Comparison of ENCODE assay signal across 8 cellular contexts in the genomic region with DNA sequence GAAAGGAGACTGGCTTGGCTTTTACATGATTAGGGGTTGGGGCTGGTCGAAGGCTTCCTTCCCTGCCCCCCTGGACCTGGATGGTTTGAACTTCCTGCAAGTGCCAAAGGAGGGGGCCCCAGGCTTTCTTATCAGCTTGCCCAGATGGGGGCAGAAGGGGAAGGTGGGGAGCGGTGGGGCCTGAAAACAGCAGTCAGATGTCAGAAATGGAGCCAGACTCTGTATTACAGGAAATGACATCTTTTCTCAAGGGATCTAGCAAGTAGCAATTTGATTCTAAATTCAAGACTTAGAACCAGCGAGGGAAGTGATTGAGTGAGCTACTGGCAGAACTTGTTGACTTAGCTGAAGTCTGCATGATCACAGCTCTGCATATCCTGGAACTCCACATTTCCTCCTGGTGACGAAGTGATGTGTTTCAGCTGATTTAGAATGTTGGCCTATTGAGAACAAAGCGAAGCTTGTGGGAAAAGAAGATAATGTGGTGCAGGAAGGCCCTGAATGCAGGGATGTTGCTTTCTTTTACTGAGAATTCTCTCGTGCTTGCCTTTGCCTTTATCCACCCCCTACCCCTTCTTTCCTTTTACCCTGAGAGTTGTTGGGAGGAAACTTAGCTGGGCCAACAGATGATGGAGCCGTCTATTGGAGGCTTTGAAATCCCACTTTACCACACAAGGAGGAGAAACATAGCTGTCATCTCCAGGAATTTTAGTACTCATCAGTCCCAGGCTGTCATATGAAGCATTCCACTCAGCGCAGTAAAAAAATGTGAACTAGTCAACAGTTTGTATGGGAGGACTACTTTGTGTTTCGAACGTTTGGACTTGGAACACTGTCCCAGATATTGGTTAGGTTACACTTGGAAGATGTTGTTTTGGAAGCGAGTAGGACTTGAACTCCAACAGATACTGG. TPM values are rescaled to one million over a fixed set of nuclear protein-coding genes. Genes with fewer than 3 reads are reported as not detected.
DNase-seq lines count a peak whose midpoint lies in the region; ATAC-seq and TF ChIP-seq lines count a peak whose summit lies in the region.

No MANE protein-coding gene starts in this region.

- peaks cover 6% of the 10 kb centered on the region for H4K20me1 ChIP-seq in SU-DHL-6 (ENCODE audit: low read depth, low read length)

- no peaks in the 10 kb centered on the region for H3K9me3 ChIP-seq in SU-DHL-6 (ENCODE audit: insufficient read depth, low read length)
- H3K9me3 ChIP-seq in sigmoid colon, result no peaks in the 10 kb centered on the region

- POLR2A ChIA-PET in activated CD4-positive, alpha-beta T cell treated with anti-CD3 and anti-CD28 coated beads for 36 hours (lab: Charles Lee), result interaction anchor here (0.7 kb wide), 1 partner anchor 30 kb away, joined by 5 read pairs; no protein-coding TSS in a partner anchor

- TF ChIP-seq POLR2A in sigmoid colon (IDR thresholded peaks at IDR 0.05), result no peak

- H3K27me3 ChIP-seq in SU-DHL-6 (ENCODE audit: low read length) (no peaks in the 10 kb centered on the region), sigmoid colon (no peaks in the 10 kb centered on the region)

- WGBS in sigmoid colon, 2 donors, result 53 to 78% methylated on average over 11 of the region's 11 CpGs

- CTCF ChIA-PET in activated CD4-positive, alpha-beta T cell treated with anti-CD3 and anti-CD28 coated beads for 36 hours (lab: Charles Lee), result interaction anchor here (0.5 to 0.9 kb wide), 4 partner anchors 19 to 260 kb away, joined by 3 read pairs; no protein-coding TSS in a partner anchor

- peaks cover 22% of the 10 kb centered on the region for H3K79me2 ChIP-seq in SU-DHL-6 (ENCODE audit: insufficient read depth, low read length)

- peaks cover 0 to 57% (median 39%) of the 10 kb centered on the region in 4 donors for H3K4me1 ChIP-seq in sigmoid colon

- intact Hi-C loops in activated CD4-positive, alpha-beta T cell treated with anti-CD3 and anti-CD28 coated beads for 36 hours (cut with DNase I, micrococcal nuclease), result loop anchor here (1.0 to 5.0 kb wide), 3 partner anchors 33 to 39 kb away; no protein-coding TSS in a partner anchor
- intact Hi-C loops in sigmoid colon (cut with DNase I), result no loop called here

- 0 out of 2 replicates have a peak overlapping the region, but pooled peaks have one; percentile 1 for H3K9ac ChIP-seq in SU-DHL-6 (ENCODE audit: low read length)

- peak in 1 of 4 donors; percentile 46 for TF ChIP-seq EP300 in sigmoid colon (IDR thresholded peaks at IDR 0.05)

- H3K27ac ChIP-seq in SU-DHL-6 (ENCODE audit: low read depth, low read length) (no peak overlapping the region), sigmoid colon (peak overlapping the region; percentile 28 to 61 (median 46))

- H3K27me3 Mint-ChIP-seq in activated CD4-positive, alpha-beta T cell treated with anti-CD3 and anti-CD28 coated beads for 36 hours, result no peaks in the 10 kb centered on the region

- H3K4me3 ChIP-seq in SU-DHL-6 (ENCODE audit: insufficient read depth, low read length, poor library complexity, severe bottlenecking) (no peak overlapping the region), sigmoid colon (no peak overlapping the region)

- H3K36me3 Mint-ChIP-seq in activated CD4-positive, alpha-beta T cell treated with anti-CD3 and anti-CD28 coated beads for 36 hours (ENCODE audit: low read depth), result peaks cover 2% of the 10 kb centered on the region

- DNase-seq in activated CD4-positive, alpha-beta T cell treated with anti-CD3 and anti-CD28 coated beads for 36 hours, result peak; percentile 34
- DNase-seq in activated CD4-positive, alpha-beta T cell treated with anti-CD3 and anti-CD28 coated beads for 4 hours, result no peak
- peak; percentile 47 for DNase-seq in foreskin melanocyte
- no peak for DNase-seq in sigmoid colon
- no peak for DNase-seq in SIG-M5 treated with dmso at 0.1 percent for 504 hours (lab: John Stamatoyannopoulos, UW; ENCODE audit: unreplicated experiment)
- DNase-seq in activated CD4-positive, CD25-positive, alpha-beta regulatory T cell treated with anti-CD3 and anti-CD28 coated beads, Interleukin-2, amount 50 U/mL, for 72 hours, result no peak

- peak overlapping the region; percentile 88 for H3K27ac Mint-ChIP-seq in activated CD4-positive, alpha-beta T cell treated with anti-CD3 and anti-CD28 coated beads for 36 hours

- TF ChIP-seq CTCF in SU-DHL-6 (IDR thresholded peaks at IDR 0.05; ENCODE audit: insufficient read depth, low read length, poor library complexity, severe bottlenecking), result peak; percentile 31
- TF ChIP-seq CTCF in sigmoid colon (IDR thresholded peaks at IDR 0.05), result no peak

- H3K9me3 Mint-ChIP-seq in activated CD4-positive, alpha-beta T cell treated with anti-CD3 and anti-CD28 coated beads for 36 hours (ENCODE audit: low read depth), result no peaks in the 10 kb centered on the region

- peak overlapping the region; percentile 28 for H3K4me3 Mint-ChIP-seq in activated CD4-positive, alpha-beta T cell treated with anti-CD3 and anti-CD28 coated beads for 36 hours

- H3K4me2 ChIP-seq in SU-DHL-6 (ENCODE audit: low read depth, low read length, poor library complexity, severe bottlenecking), result peak overlapping the region; percentile 38

- ATAC-seq in activated CD4-positive, alpha-beta T cell treated with anti-CD3 and anti-CD28 coated beads for 36 hours, result peak; percentile 45
- peak; percentile 67 for ATAC-seq in HG02840 (IDR thresholded peaks at IDR 0.05; ENCODE audit: low FRiP score, unreplicated experiment)

- H3K36me3 ChIP-seq in SU-DHL-6 (ENCODE audit: low read length) (no peaks in the 10 kb centered on the region), sigmoid colon (no peaks in the 10 kb centered on the region)

- H3F3A ChIP-seq in SU-DHL-6 (ENCODE audit: insufficient read depth), result no peaks in the 10 kb centered on the region

- H3K4me1 Mint-ChIP-seq in activated CD4-positive, alpha-beta T cell treated with anti-CD3 and anti-CD28 coated beads for 36 hours, result peaks cover 66% of the 10 kb centered on the region

- H2AFZ ChIP-seq in SU-DHL-6 (ENCODE audit: low read depth, low read length, severe bottlenecking), result no peak overlapping the region

- H3K9me2 ChIP-seq in SU-DHL-6 (replicated peaks; ENCODE audit: insufficient read depth, low read length), result no peaks in the 10 kb centered on the region

RNA-seq across cellular contexts. Expression of a gene that starts 43.2 kb away (rescaled TPM):
- 10 to 100 TPM; 49.4 to 54.0 TPM for total RNA-seq in activated CD4-positive, alpha-beta T cell treated with anti-CD3 and anti-CD28 coated beads for 36 hours
- total RNA-seq in sigmoid colon, result 10 to 100 TPM; 35.7 to 45.7 (median 40.7) TPM
- polyA plus RNA-seq in sigmoid colon, result 10 to 100 TPM; 24.0 to 27.7 (median 25.2) TPM

Comparison
In these comparisons a context has a peak if more than half of its experiments do, and no peak if none do; other contexts are left out.
1. DNase-seq: peak in activated CD4-positive, alpha-beta T cell treated with anti-CD3 and anti-CD28 coated beads for 36 hours (single experiment) and foreskin melanocyte (single experiment); none in activated CD4-positive, alpha-beta T cell treated with anti-CD3 and anti-CD28 coated beads for 4 hours (0 of 2), sigmoid colon (single experiment), SIG-M5 treated with dmso at 0.1 percent for 504 hours (single experiment) and activated CD4-positive, CD25-positive, alpha-beta regulatory T cell treated with anti-CD3 and anti-CD28 coated beads, Interleukin-2, amount 50 U/mL, for 72 hours (single experiment).